In genomic region chr6:44569131-44569530, GRCh38 we compare ENCODE assay signal across 25 cellular contexts.
"Had no signal": no experiment of that assay in that cellular context is flagged by ENCODE, and none has a peak within 500 bp of the region (broad histone marks: within the 10 kb centered on the region; RNA-seq: fewer than 3 reads in every experiment).

No MANE protein-coding gene starts in this region.

- H3K4me1 ChIP-seq: body of pancreas had no signal

- H3K27ac ChIP-seq: body of pancreas, SJSA1 had no signal

- ATAC-seq: activated CD8-positive, alpha-beta T cell treated with anti-CD3 and anti-CD28 coated beads, Interleukin-2, amount 10 ng/mL, durations not matched to agents 7 days and 5 days; activated naive CD4-positive, alpha-beta T cell treated with anti-CD3 and anti-CD28 coated beads, Interleukin-2, amount 50 U/mL, for 72 hours; activated naive CD8-positive, alpha-beta T cell treated with anti-CD3 and anti-CD28 coated beads, Interleukin-2, amount 50 U/mL, for 24 hours; activated T-cell treated with anti-CD3 and anti-CD28 coated beads, Interleukin-2, amount 50 U/mL, for 4 hours; body of pancreas; Panc1 had no signal

- H3K9me3 ChIP-seq: ascending aorta, body of pancreas, SJSA1 had no signal

- H3K4me3 ChIP-seq: body of pancreas, SJSA1 had no signal

- H3K27me3 ChIP-seq: ascending aorta, body of pancreas, SJSA1 had no signal

- H3K36me3 ChIP-seq: ascending aorta, SJSA1 had no signal

- DNase-seq: activated CD4-positive, alpha-beta T cell treated with anti-CD3 and anti-CD28 coated beads for 48 hours; activated CD4-positive, alpha-beta T cell treated with anti-CD3 and anti-CD28 coated beads, Interleukin-2, amount 50 U/mL, for 4 hours; activated CD4-positive, CD25-positive, alpha-beta regulatory T cell treated with anti-CD3 and anti-CD28 coated beads, Interleukin-2, amount 50 U/mL, for 72 hours; activated CD8-positive, alpha-beta T cell treated with anti-CD3 and anti-CD28 coated beads, Interleukin-2, amount 10 ng/mL, durations not matched to agents 7 days and 5 days; activated effector memory CD4-positive, alpha-beta T cell treated with anti-CD3 and anti-CD28 coated beads, Interleukin-2, amount 50 U/mL, for 16 hours; activated naive CD4-positive, alpha-beta T cell treated with Interleukin-2 at 50 U/mL for 16 hours; activated naive CD8-positive, alpha-beta T cell treated with anti-CD3 and anti-CD28 coated beads, Interleukin-2, amount 50 U/mL, for 24 hours; activated T-cell treated with anti-CD3 and anti-CD28 coated beads, Interleukin-2, amount 50 U/mL, for 4 hours; body of pancreas; KG1; NCI-H1048; NCI-H1930; NCI-H2171 treated with DMSO at 0.1 percent for 48 hours; NCI-H345; NCI-H510A; NCI-H69; NK-92 treated with Interleukin-12 subunit alpha and Interleukin-12 subunit beta, amount 100 ng/mL, for 24 hours; OCI-M1; RPMI8226; SHP77; SW 1271 had no signal
